11 cellular contexts compared by ENCODE assay signal in genomic region chr17:37546242-37546641, GRCh38.
"Had no signal": no experiment of that assay in that cellular context is flagged by ENCODE, and none has a peak within 500 bp of the region (broad histone marks: within the 10 kb centered on the region; RNA-seq: fewer than 3 reads in every experiment).

No MANE protein-coding gene starts in this region.

- ATAC-seq: activated CD8-positive, alpha-beta memory T cell treated with anti-CD3 and anti-CD28 coated beads, Interleukin-2, amount 10 ng/mL, durations not matched to agents 7 days and 5 days; heart left ventricle; left lung had no signal

- H3K27me3 ChIP-seq: heart left ventricle, left lung, tibial nerve, vagina had no signal

- DNase-seq: activated CD4-positive, alpha-beta T cell treated with anti-CD3 and anti-CD28 coated beads, Interleukin-2, amount 50 U/mL, for 4 hours; activated CD8-positive, alpha-beta memory T cell treated with anti-CD3 and anti-CD28 coated beads, Interleukin-2, amount 10 ng/mL, durations not matched to agents 7 days and 5 days; activated gamma-delta T cell; activated T-cell treated with anti-CD3 and anti-CD28 coated beads, Interleukin-2, amount 50 U/mL, for 48 hours; cortex of kidney; effector memory CD4-positive, alpha-beta T cell; heart left ventricle; islet precursor cell; left lung had no signal

- H3K27me3 Mint-ChIP-seq: activated CD8-positive, alpha-beta memory T cell treated with anti-CD3 and anti-CD28 coated beads, Interleukin-2, amount 10 ng/mL, durations not matched to agents 7 days and 5 days had no signal

- H3K9me3 ChIP-seq: heart left ventricle, left lung, tibial nerve, vagina had no signal

- H3K4me3 Mint-ChIP-seq: activated CD8-positive, alpha-beta memory T cell treated with anti-CD3 and anti-CD28 coated beads, Interleukin-2, amount 10 ng/mL, durations not matched to agents 7 days and 5 days had no signal

- H3K27ac ChIP-seq: heart left ventricle, left lung, tibial nerve, vagina had no signal

- H3K4me3 ChIP-seq: heart left ventricle, left lung, tibial nerve, vagina had no signal
